ENCODE assay signal across 11 cellular contexts in genomic region chr3:13654330-13655073, GRCh38.
DNase-seq lines count a peak whose midpoint lies in the region; ATAC-seq and TF ChIP-seq lines count a peak whose summit lies in the region.
"Had no signal": no experiment of that assay in that cellular context is flagged by ENCODE, and none has a peak within 500 bp of the region (broad histone marks: within the 10 kb centered on the region; RNA-seq: fewer than 3 reads in every experiment).

No MANE protein-coding gene starts in this region.

- H3K27me3 ChIP-seq in GM23338 (ENCODE audit: insufficient read depth) (peaks cover 33% of the 10 kb centered on the region), osteoblast (ENCODE audit: insufficient read depth, low read length) (peaks cover 7% of the 10 kb centered on the region)

- no peak for TF ChIP-seq CTCF in GM23338 (conservative IDR thresholded peaks at IDR 0.05; ENCODE audit: low read depth in 2 of 2)
- TF ChIP-seq CTCF in VCaP (conservative IDR thresholded peaks at IDR 0.05): no peak
- no peak for TF ChIP-seq CTCF in osteoblast (IDR thresholded peaks at IDR 0.05; ENCODE audit: extremely low read depth, low read depth, low read length)

- no peak overlapping the region; the same call in 2 of the 3 replicates for H3K4me3 Mint-ChIP-seq in GM23338
- H3K4me3 Mint-ChIP-seq: HFFc6 had no signal

- H3K9me3 Mint-ChIP-seq in GM23338: no peaks in the 10 kb centered on the region; the same call in 2 of the 3 replicates
- H3K9me3 Mint-ChIP-seq: HFFc6, IgD-negative memory B cell had no signal

- no peaks in the 10 kb centered on the region for H3K9me2 ChIP-seq in GM23338 (ENCODE audit: insufficient read depth)

- H3K79me2 ChIP-seq in GM23338 (replicated peaks; ENCODE audit: insufficient read depth) (no peaks in the 10 kb centered on the region), osteoblast (ENCODE audit: insufficient read depth, low read length) (no peaks in the 10 kb centered on the region)

- H3K36me3 ChIP-seq in GM23338 (ENCODE audit: insufficient read depth) (no peaks in the 10 kb centered on the region), osteoblast (ENCODE audit: insufficient read depth, low read length) (no peaks in the 10 kb centered on the region)

- peaks cover 37% of the 10 kb centered on the region for H3K27me3 Mint-ChIP-seq in GM23338 (ENCODE audit: insufficient read depth, low read depth, poor library complexity)

- peak overlapping the region; percentile 79 for H3K4me2 ChIP-seq in GM23338
- peak overlapping the region; percentile 45 for H3K4me2 ChIP-seq in osteoblast (ENCODE audit: insufficient read depth, low read length)

- no peaks in the 10 kb centered on the region for H3K9me3 ChIP-seq in osteoblast (ENCODE audit: low read depth, low read length)

- no peaks in the 10 kb centered on the region; the same call in 2 of the 3 replicates for H3K36me3 Mint-ChIP-seq in GM23338 (ENCODE audit: low read depth)
- H3K36me3 Mint-ChIP-seq: IgD-negative memory B cell had no signal

- H3K27ac ChIP-seq in GM23338 (ENCODE audit: low read depth) (no peak overlapping the region), VCaP (peak overlapping the region; percentile 27; the same call in 1 of the 2 replicates), osteoblast (ENCODE audit: low read depth, low read length) (no peak overlapping the region)

- H2AFZ ChIP-seq in GM23338: peak overlapping the region; percentile 66; the same call in 1 of the 2 replicates
- peak overlapping the region; percentile 78 for H2AFZ ChIP-seq in osteoblast (ENCODE audit: low read length)

- H4K20me1 ChIP-seq in GM23338 (replicated peaks; ENCODE audit: insufficient read depth): no peaks in the 10 kb centered on the region
- no peaks in the 10 kb centered on the region for H4K20me1 ChIP-seq in osteoblast (ENCODE audit: insufficient read depth, low read length)

- H3K4me1 ChIP-seq in GM23338 (ENCODE audit: insufficient read depth) (no peaks in the 10 kb centered on the region), osteoblast (ENCODE audit: insufficient read depth, low read length) (no peaks in the 10 kb centered on the region)

- H3K4me3 ChIP-seq in GM23338 (peak overlapping the region; percentile 46; the same call in 1 of the 2 replicates), osteoblast (ENCODE audit: insufficient read depth, low read length) (peak overlapping the region; percentile 47)

- no peaks in the 10 kb centered on the region for H3F3A ChIP-seq in GM23338 (replicated peaks; ENCODE audit: low read depth)

- H3K27ac Mint-ChIP-seq in GM23338: no peak overlapping the region
- H3K27ac Mint-ChIP-seq: HFFc6, IgD-negative memory B cell had no signal

- no peak for ATAC-seq in GM23338

- DNase-seq in GM23338 (ENCODE audit: low spot score): peak; percentile 73
- peak; percentile 62 for DNase-seq in cerebellum (ENCODE audit: low spot score)
- peak; percentile 88 for DNase-seq in osteoblast (ENCODE audit: insufficient read length, low spot score, missing footprints)
- no peak for DNase-seq in KBM-7
- DNase-seq in NCI-H1105 (lab: John Stamatoyannopoulos, UW): no peak
- DNase-seq in kidney tubule cell (ENCODE audit: low spot score): no peak
- no peak for DNase-seq in HT-29 (ENCODE audit: low spot score)
- DNase-seq: HFFc6, NCI-H446 had no signal

- in situ Hi-C loops in KBM-7 (cut with MboI; ENCODE audit: low pct_unique_long_range_greater_than_20kb, low sequenced_read_pairs): no loop called here

- peaks cover 19% of the 10 kb centered on the region for H3K4me1 Mint-ChIP-seq in GM23338

TF ChIP-seq in GM23338, 12 proteins besides CTCF, POLR2A, EP300 and RAD21 (continues in another document):
- TF ChIP-seq ZNF462 (CRISPR knock-in tag; IDR thresholded peaks at IDR 0.05) (no peak), EZH2 (IDR thresholded peaks at IDR 0.05; ENCODE audit: low read depth, unreplicated experiment) (no peak), CREB1 (CRISPR knock-in tag; IDR thresholded peaks at IDR 0.05; ENCODE audit: low read depth) (no peak), NANOG (IDR thresholded peaks at IDR 0.05; ENCODE audit: borderline replicate concordance) (no peak), JUNB (IDR thresholded peaks at IDR 0.05; ENCODE audit: unreplicated experiment) (no peak), ZNF114 (CRISPR knock-in tag; IDR thresholded peaks at IDR 0.05) (no peak), REST (IDR thresholded peaks at IDR 0.05; ENCODE audit: unreplicated experiment) (no peak), POLR2AphosphoS5 (IDR thresholded peaks at IDR 0.05; ENCODE audit: low read depth) (no peak), STAT1 (IDR thresholded peaks at IDR 0.05; ENCODE audit: unreplicated experiment) (no peak)

Comparison
In these comparisons a context has a peak if more than half of its experiments do, and no peak if none do; other contexts are left out.
1. DNase-seq: peak in GM23338 (single experiment), cerebellum (single experiment) and osteoblast (single experiment); none in KBM-7 (single experiment), NCI-H1105 (single experiment), kidney tubule cell (single experiment) and HT-29 (single experiment).